In the genomic region with DNA sequence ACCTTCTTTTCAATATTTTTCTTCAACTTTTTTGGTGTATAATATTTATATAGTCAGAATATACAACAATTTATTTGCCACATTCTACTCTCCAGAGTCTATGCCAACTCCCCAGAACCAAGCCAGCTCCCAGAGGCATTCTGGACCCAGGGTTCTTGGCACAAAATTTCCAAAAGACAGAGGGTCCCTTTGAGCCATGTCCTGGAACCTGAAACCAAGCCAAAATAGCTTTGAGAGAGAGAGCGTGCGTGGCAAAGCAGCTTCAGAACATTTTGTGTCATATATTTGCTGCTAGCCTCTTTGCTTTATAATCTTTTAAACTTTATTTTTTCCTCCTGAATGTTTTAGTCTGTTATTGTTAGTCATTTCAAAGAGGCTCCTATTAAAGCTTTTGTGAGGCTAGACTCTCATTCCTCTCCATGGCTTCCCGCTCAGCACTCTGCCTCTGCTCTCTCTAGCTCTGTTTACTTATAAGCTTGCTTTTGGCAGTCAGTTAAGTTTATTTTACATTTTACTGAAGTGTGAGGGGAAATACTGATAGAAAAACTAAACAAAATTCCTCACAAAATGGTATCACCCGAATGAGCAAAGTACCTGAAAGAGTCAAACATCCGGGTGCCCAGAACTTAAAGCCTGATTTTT, we compare ENCODE assay signal across 14 cellular contexts.
DNase-seq lines count a peak whose midpoint lies in the region; ATAC-seq and TF ChIP-seq lines count a peak whose summit lies in the region.
"Had no signal": no experiment of that assay in that cellular context is flagged by ENCODE, and none has a peak within 500 bp of the region (broad histone marks: within the 10 kb centered on the region; RNA-seq: fewer than 3 reads in every experiment).

No MANE protein-coding gene starts in this region.

- H3K27ac ChIP-seq in stomach (peak overlapping the region in 4 of 5 donors; percentile 5 to 70 (median 57)), right lobe of liver (no peak overlapping the region)

- DNase-seq in NCI-H2029 treated with DMSO at 0.1 percent for 48 hours (lab: John Stamatoyannopoulos, UW) (peak; percentile 81), medulla oblongata (ENCODE audit: extremely low spot score) (peak; percentile 83), stomach (no peak), iPS-NIHi11 (ENCODE audit: low spot score) (no peak), right lobe of liver (no peak)
- DNase-seq in stimulated activated CD8-positive, alpha-beta memory T cell treated with anti-CD3 and anti-CD28 coated beads, Interleukin-4, amount 100 ng/mL, for 48 hours: no peak
- DNase-seq: activated CD4-positive, alpha-beta T cell treated with anti-CD3 and anti-CD28 coated beads for 4 hours; activated CD8-positive, alpha-beta memory T cell treated with anti-CD3 and anti-CD28 coated beads, Interleukin-2, amount 50 U/mL, for 48 hours; foreskin fibroblast; stimulated activated CD4-positive, alpha-beta T cell treated with anti-CD3 and anti-CD28 coated beads, Interleukin-12 subunit alpha, Interleukin-12 subunit beta, amount 100 ng/mL, for 4 hours had no signal

- no peak for TF ChIP-seq EP300 in stomach (IDR thresholded peaks at IDR 0.05)

- H3K27me3 Mint-ChIP-seq in brain: peaks cover 3% of the 10 kb centered on the region
- H3K27me3 Mint-ChIP-seq: activated naive CD4-positive, alpha-beta T cell treated with anti-CD3 and anti-CD28 coated beads, Interleukin-2, amount 50 U/mL, for 24 hours; memory B cell had no signal

- no peaks in the 10 kb centered on the region for H3K36me3 ChIP-seq in stomach
- no peaks in the 10 kb centered on the region for H3K36me3 ChIP-seq in right lobe of liver

- intact Hi-C loops in stomach (cut with DNase I; ENCODE audit: low total_unique reads) (no loop called here), right lobe of liver (cut with DNase I) (no loop called here)

- TF ChIP-seq CTCF in brain (conservative IDR thresholded peaks at IDR 0.05): no peak
- no peak for TF ChIP-seq CTCF in stomach (IDR thresholded peaks at IDR 0.05)
- no peak for TF ChIP-seq CTCF in right lobe of liver (IDR thresholded peaks at IDR 0.05)

- WGBS in stomach, 5 donors: 12 to 36% (median 17%) methylated on average over 5 of the region's 5 CpGs
- WGBS in right lobe of liver (ENCODE audit: insufficient coverage, low coverage, low lambda C conversion rate, missing lambda C conversion rate): 28% methylated on average over 5 of the region's 5 CpGs

- no peaks in the 10 kb centered on the region for H3K27me3 ChIP-seq in stomach
- H3K27me3 ChIP-seq in right lobe of liver: no peaks in the 10 kb centered on the region

- H3K4me3 ChIP-seq in stomach (no peak overlapping the region), right lobe of liver (no peak overlapping the region)

- ATAC-seq in GM18861 (IDR thresholded peaks at IDR 0.05; ENCODE audit: unreplicated experiment) (no peak), right lobe of liver (no peak)

- TF ChIP-seq POLR2A in stomach (IDR thresholded peaks at IDR 0.05) (no peak), right lobe of liver (IDR thresholded peaks at IDR 0.05) (no peak)

- peaks cover 2 to 30% (median 26%) of the 10 kb centered on the region in 5 experiments for H3K9me3 Mint-ChIP-seq in brain

- H3K27ac Mint-ChIP-seq in brain: peak overlapping the region in 4 of 5 experiments; percentile 71 to 86 (median 78)
- H3K27ac Mint-ChIP-seq: activated naive CD4-positive, alpha-beta T cell treated with anti-CD3 and anti-CD28 coated beads, Interleukin-2, amount 50 U/mL, for 24 hours; memory B cell had no signal

- peak overlapping the region in 1 of 5 experiments; percentile 22 for H3K4me3 Mint-ChIP-seq in brain
- H3K4me3 Mint-ChIP-seq: activated naive CD4-positive, alpha-beta T cell treated with anti-CD3 and anti-CD28 coated beads, Interleukin-2, amount 50 U/mL, for 24 hours; memory B cell had no signal

- H3K36me3 Mint-ChIP-seq in brain: peaks cover 5% of the 10 kb centered on the region
- H3K36me3 Mint-ChIP-seq: activated naive CD4-positive, alpha-beta T cell treated with anti-CD3 and anti-CD28 coated beads, Interleukin-2, amount 50 U/mL, for 24 hours; memory B cell had no signal

- H3K9me3 ChIP-seq in stomach (no peaks in the 10 kb centered on the region), right lobe of liver (no peaks in the 10 kb centered on the region)

- H3K4me1 ChIP-seq in stomach (peaks cover 0 to 21% (median 8%) of the 10 kb centered on the region in 4 donors), right lobe of liver (no peaks in the 10 kb centered on the region)

- H3K4me1 Mint-ChIP-seq in brain: peaks cover 16% of the 10 kb centered on the region
- H3K4me1 Mint-ChIP-seq: activated naive CD4-positive, alpha-beta T cell treated with anti-CD3 and anti-CD28 coated beads, Interleukin-2, amount 50 U/mL, for 24 hours; memory B cell had no signal

Comparison
In these comparisons a context has a peak if more than half of its experiments do, and no peak if none do; other contexts are left out.
1. DNase-seq: peak in NCI-H2029 treated with DMSO at 0.1 percent for 48 hours (single experiment) and medulla oblongata (single experiment); none in stomach (single experiment), iPS-NIHi11 (single experiment), right lobe of liver (0 of 3) and stimulated activated CD8-positive, alpha-beta memory T cell treated with anti-CD3 and anti-CD28 coated beads, Interleukin-4, amount 100 ng/mL, for 48 hours (single experiment).
2. H3K27ac ChIP-seq: peak in stomach (4 of 5); none in right lobe of liver (0 of 3).